In genomic region chr6:4281341-4282293, GRCh38 we compare ENCODE assay signal across 8 cellular contexts.
DNase-seq lines count a peak whose midpoint lies in the region; ATAC-seq, FAIRE-seq and TF ChIP-seq lines count a peak whose summit lies in the region.

No MANE protein-coding gene starts in this region.

- TF ChIP-seq EP300 in A549 (IDR thresholded peaks at IDR 0.05): no peak

- H3K4me3 ChIP-seq in A549: no peak overlapping the region
- H3K4me3 ChIP-seq in breast epithelium: peak overlapping the region; percentile 27 to 64 (median 44)
- H3K4me3 ChIP-seq in keratinocyte (ENCODE audit: control insufficient read depth in 2 of 3, extremely low read depth in 1 of 3, insufficient read depth in 2 of 3, low read depth in 1 of 3, low read length in 3 of 3): peak overlapping the region; percentile 27 to 67 (median 56)

- H3K9me1 ChIP-seq in keratinocyte (ENCODE audit: control insufficient read depth, extremely low read depth, insufficient read depth, low read length): no peaks in the 10 kb centered on the region

- peak overlapping the region; percentile 74 for H3K4me2 ChIP-seq in A549
- H3K4me2 ChIP-seq in keratinocyte (ENCODE audit: control insufficient read depth, extremely low read depth, insufficient read depth, low read depth, low read length): peak overlapping the region; percentile 94

- CTCF ChIA-PET in A549 (lab: Yijun Ruan, JAX): interaction anchor here (1.5 kb wide), 1 partner anchor 14 kb away, joined by 3 read pairs; no protein-coding TSS in a partner anchor

- H3K27ac ChIP-seq in A549: peak overlapping the region; percentile 56 to 77
- no peak overlapping the region for H3K27ac ChIP-seq in breast epithelium
- peak overlapping the region; percentile 89 for H3K27ac ChIP-seq in keratinocyte (ENCODE audit: control insufficient read depth, insufficient read depth, low read length)

- H3K27me3 ChIP-seq in breast epithelium (no peaks in the 10 kb centered on the region), keratinocyte (ENCODE audit: control insufficient read depth, extremely low read depth, insufficient read depth, low read length) (no peaks in the 10 kb centered on the region)

- TF ChIP-seq POLR2A in A549 (IDR thresholded peaks at IDR 0.05; ENCODE audit: low read length) (no peak), breast epithelium (IDR thresholded peaks at IDR 0.05) (no peak)

- H3K9me3 ChIP-seq in A549: 0 out of 3 replicates have a peak, but pooled peaks cover 4% of the 10 kb centered on the region
- H3K9me3 ChIP-seq in breast epithelium: no peaks in the 10 kb centered on the region
- H3K9me3 ChIP-seq in keratinocyte (ENCODE audit: control insufficient read depth, low read depth, low read length): no peaks in the 10 kb centered on the region

- FAIRE-seq in A549 (lab: Jason Lieb, UNC) (no peak), keratinocyte (lab: Jason Lieb, UNC) (peak; percentile 81)

- WGBS in A549 (ENCODE audit: missing lambda C conversion rate): 72% methylated on average over 36 of the region's 46 CpGs

- no peaks in the 10 kb centered on the region for H3K79me2 ChIP-seq in keratinocyte (ENCODE audit: control insufficient read depth, insufficient read depth, low read length)

- peak overlapping the region; percentile 53 for H2AFZ ChIP-seq in keratinocyte (ENCODE audit: control insufficient read depth, low read length)

- peak overlapping the region; percentile 86 for H3K9ac ChIP-seq in keratinocyte (ENCODE audit: control insufficient read depth, extremely low read depth, insufficient read depth, low read length)

- intact Hi-C loops in breast epithelium (cut with DNase I; ENCODE audit: low total_unique reads): no loop called here

- H3K36me3 ChIP-seq in breast epithelium: no peaks in the 10 kb centered on the region
- H3K36me3 ChIP-seq in keratinocyte (ENCODE audit: control insufficient read depth in 2 of 2, extremely low read depth in 1 of 2, insufficient read depth in 2 of 2, low read length in 2 of 2): no peaks in the 10 kb centered on the region

- H3K4me1 ChIP-seq in A549: peaks cover 20% of the 10 kb centered on the region
- H3K4me1 ChIP-seq in breast epithelium: peaks cover 0 to 3% of the 10 kb centered on the region in 2 donors
- H3K4me1 ChIP-seq in keratinocyte (ENCODE audit: control insufficient read depth, extremely low read depth, insufficient read depth, low read length): peaks cover 20% of the 10 kb centered on the region

- POLR2A ChIA-PET in A549 (lab: Yijun Ruan, JAX): no interaction called here

- no peak for TF ChIP-seq RAD21 in A549 (conservative IDR thresholded peaks at IDR 0.05 in 1 of 2, IDR thresholded peaks at IDR 0.05 in 1 of 2)

- H4K20me1 ChIP-seq in keratinocyte (ENCODE audit: control insufficient read depth, extremely low read depth, insufficient read depth, low read length): no peaks in the 10 kb centered on the region

- DNase-seq in A549 (ENCODE audit: low read depth in 1 of 2, low spot score in 1 of 2) (no peak), NCI-H510A treated with DMSO at 0.1 percent for 48 hours (lab: John Stamatoyannopoulos, UW) (peak; percentile 77), breast epithelium (ENCODE audit: low spot score in 2 of 2) (peak; percentile 56 to 61), keratinocyte (ENCODE audit: low read depth, low spot score) (peak; percentile 88)
- DNase-seq in stimulated activated CD4-positive, alpha-beta T cell treated with anti-CD3 and anti-CD28 coated beads, Interleukin-15, amount 100 ng/mL, for 24 hours: peak; percentile 48
- DNase-seq in effector CD8-positive, alpha-beta T cell (lab: John Stamatoyannopoulos, UW): no peak

- TF ChIP-seq CTCF in A549 (IDR thresholded peaks at IDR 0.05) (no peak), breast epithelium (IDR thresholded peaks at IDR 0.05) (peak in 2 of 3 donors; percentile 26 to 63), keratinocyte (optimal IDR thresholded peaks at IDR 0.05 in 1 of 3, IDR thresholded peaks at IDR 0.05 in 1 of 3, conservative IDR thresholded peaks at IDR 0.05 in 1 of 3; ENCODE audit: extremely low read depth in 1 of 3, insufficient read depth in 2 of 3, low read length in 3 of 3) (peak; percentile 57 to 64 (median 57))

- dilution Hi-C loops in keratinocyte (cut with MboI; ENCODE audit: extremely low pct_ligation_motif_present, low sequenced_read_pairs): no loop called here

- peak in 1 of 2 experiments; percentile 40; a peak in 1 of 6 replicates for ATAC-seq in A549
- ATAC-seq in GM18867 (IDR thresholded peaks at IDR 0.05; ENCODE audit: unreplicated experiment): peak; percentile 53
- ATAC-seq in HG03103 (IDR thresholded peaks at IDR 0.05; ENCODE audit: low read depth, unreplicated experiment): peak; percentile 77

TF ChIP-seq in A549, 52 proteins besides CTCF, POLR2A, EP300 and RAD21:
- no peak for TF ChIP-seq JUNB (IDR thresholded peaks at IDR 0.05)
- TF ChIP-seq MYC (IDR thresholded peaks at IDR 0.05; ENCODE audit: borderline replicate concordance, low read length): no peak
- TF ChIP-seq RCOR1 (IDR thresholded peaks at IDR 0.05; ENCODE audit: low read depth, low read length): no peak
- TF ChIP-seq, protein P1, sequence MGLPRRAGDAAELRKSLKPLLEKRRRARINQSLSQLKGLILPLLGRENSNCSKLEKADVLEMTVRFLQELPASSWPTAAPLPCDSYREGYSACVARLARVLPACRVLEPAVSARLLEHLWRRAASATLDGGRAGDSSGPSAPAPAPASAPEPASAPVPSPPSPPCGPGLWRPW (IDR thresholded peaks at IDR 0.05): no peak
- TF ChIP-seq RARB (CRISPR knock-in tag; IDR thresholded peaks at IDR 0.05): no peak
- TF ChIP-seq NPAS2 (CRISPR knock-in tag; IDR thresholded peaks at IDR 0.05; ENCODE audit: borderline replicate concordance): no peak
- TF ChIP-seq, protein P2, sequence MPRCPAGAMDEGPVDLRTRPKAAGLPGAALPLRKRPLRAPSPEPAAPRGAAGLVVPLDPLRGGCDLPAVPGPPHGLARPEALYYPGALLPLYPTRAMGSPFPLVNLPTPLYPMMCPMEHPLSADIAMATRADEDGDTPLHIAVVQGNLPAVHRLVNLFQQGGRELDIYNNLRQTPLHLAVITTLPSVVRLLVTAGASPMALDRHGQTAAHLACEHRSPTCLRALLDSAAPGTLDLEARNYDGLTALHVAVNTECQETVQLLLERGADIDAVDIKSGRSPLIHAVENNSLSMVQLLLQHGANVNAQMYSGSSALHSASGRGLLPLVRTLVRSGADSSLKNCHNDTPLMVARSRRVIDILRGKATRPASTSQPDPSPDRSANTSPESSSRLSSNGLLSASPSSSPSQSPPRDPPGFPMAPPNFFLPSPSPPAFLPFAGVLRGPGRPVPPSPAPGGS (IDR thresholded peaks at IDR 0.05): no peak
- no peak for TF ChIP-seq ZFP36 (IDR thresholded peaks at IDR 0.05; ENCODE audit: borderline replicate concordance, partially characterized antibody)
- TF ChIP-seq HDAC2 (IDR thresholded peaks at IDR 0.05): no peak
- TF ChIP-seq, protein P3, sequence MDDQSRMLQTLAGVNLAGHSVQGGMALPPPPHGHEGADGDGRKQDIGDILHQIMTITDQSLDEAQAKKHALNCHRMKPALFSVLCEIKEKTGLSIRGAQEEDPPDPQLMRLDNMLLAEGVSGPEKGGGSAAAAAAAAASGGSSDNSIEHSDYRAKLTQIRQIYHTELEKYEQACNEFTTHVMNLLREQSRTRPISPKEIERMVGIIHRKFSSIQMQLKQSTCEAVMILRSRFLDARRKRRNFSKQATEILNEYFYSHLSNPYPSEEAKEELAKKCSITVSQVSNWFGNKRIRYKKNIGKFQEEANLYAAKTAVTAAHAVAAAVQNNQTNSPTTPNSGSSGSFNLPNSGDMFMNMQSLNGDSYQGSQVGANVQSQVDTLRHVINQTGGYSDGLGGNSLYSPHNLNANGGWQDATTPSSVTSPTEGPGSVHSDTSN (IDR thresholded peaks at IDR 0.05): no peak
- TF ChIP-seq, protein P4, sequence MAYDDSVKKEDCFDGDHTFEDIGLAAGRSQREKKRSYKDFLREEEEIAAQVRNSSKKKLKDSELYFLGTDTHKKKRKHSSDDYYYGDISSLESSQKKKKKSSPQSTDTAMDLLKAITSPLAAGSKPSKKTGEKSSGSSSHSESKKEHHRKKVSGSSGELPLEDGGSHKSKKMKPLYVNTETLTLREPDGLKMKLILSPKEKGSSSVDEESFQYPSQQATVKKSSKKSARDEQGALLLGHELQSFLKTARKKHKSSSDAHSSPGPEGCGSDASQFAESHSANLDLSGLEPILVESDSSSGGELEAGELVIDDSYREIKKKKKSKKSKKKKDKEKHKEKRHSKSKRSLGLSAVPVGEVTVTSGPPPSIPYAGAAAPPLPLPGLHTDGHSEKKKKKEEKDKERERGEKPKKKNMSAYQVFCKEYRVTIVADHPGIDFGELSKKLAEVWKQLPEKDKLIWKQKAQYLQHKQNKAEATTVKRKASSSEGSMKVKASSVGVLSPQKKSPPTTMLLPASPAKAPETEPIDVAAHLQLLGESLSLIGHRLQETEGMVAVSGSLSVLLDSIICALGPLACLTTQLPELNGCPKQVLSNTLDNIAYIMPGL (CRISPR knock-in tag; IDR thresholded peaks at IDR 0.05; ENCODE audit: borderline replicate concordance): no peak
- TF ChIP-seq HEYL (CRISPR knock-in tag; IDR thresholded peaks at IDR 0.05): no peak
- no peak for TF ChIP-seq RNF2 (IDR thresholded peaks at IDR 0.05; ENCODE audit: borderline replicate concordance, low read depth)
- TF ChIP-seq RFX5 (IDR thresholded peaks at IDR 0.05): no peak
- no peak for TF ChIP-seq HOXB5 (CRISPR knock-in tag; IDR thresholded peaks at IDR 0.05)
- no peak for TF ChIP-seq FOSL2 (IDR thresholded peaks at IDR 0.05)
- TF ChIP-seq FOSL2 (CRISPR knock-in tag; IDR thresholded peaks at IDR 0.05): no peak
TF ChIP-seq in A549: peak in this region for 0.

Comparison
In these comparisons a context has a peak if more than half of its experiments do, and no peak if none do; other contexts are left out.
1. DNase-seq: peak in NCI-H510A treated with DMSO at 0.1 percent for 48 hours (single experiment), breast epithelium (2 of 2), keratinocyte (single experiment) and stimulated activated CD4-positive, alpha-beta T cell treated with anti-CD3 and anti-CD28 coated beads, Interleukin-15, amount 100 ng/mL, for 24 hours (single experiment); none in A549 (0 of 2) and effector CD8-positive, alpha-beta T cell (single experiment).
2. H3K27ac ChIP-seq: peak in A549 (2 of 2) and keratinocyte (single experiment); none in breast epithelium (0 of 2).